Comparison of ENCODE assay signal across 9 cellular contexts in the genomic region with DNA sequence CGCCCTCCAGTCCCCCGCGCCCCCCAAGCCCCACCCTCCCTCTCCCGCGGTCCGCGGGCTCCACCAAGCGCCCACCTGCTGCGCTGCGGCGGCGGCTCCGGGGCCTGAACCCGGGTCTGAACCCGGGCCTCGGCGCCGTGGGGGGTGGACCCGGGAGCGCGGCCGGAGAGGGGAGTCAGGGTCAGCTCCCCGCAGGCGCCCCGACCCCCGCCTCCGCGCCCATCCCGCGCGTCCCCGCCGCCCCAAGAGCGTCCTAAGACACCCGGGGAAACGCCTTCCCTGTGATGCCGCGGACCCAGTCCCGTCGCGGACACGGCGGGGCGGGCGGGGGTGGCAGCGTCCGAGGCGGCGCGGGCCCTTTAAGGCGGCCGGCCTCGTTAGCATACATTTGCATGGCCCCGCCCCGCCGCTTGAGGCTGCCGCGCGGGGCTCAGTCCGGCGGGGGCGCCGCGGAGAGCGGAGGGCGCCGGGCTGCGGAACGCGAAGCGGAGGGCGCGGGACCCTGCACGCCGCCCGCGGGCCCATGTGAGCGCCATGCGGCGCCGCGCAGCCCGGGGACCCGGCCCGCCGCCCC. TPM values are rescaled to one million over a fixed set of nuclear protein-coding genes. Genes with fewer than 3 reads are reported as not detected.
DNase-seq lines count a peak whose midpoint lies in the region; ATAC-seq, FAIRE-seq and TF ChIP-seq lines count a peak whose summit lies in the region.
"Had no signal": no experiment of that assay in that cellular context is flagged by ENCODE, and none has a peak within 500 bp of the region (broad histone marks: within the 10 kb centered on the region; RNA-seq: fewer than 3 reads in every experiment).

A gene (plus strand): TSS at position 433 of the 574 bp plus-strand sequence. CDS start 102 bp downstream, at position 535.

- TF ChIP-seq CTCF in A549 (IDR thresholded peaks at IDR 0.05), result peak; percentile 25; the same call in 2 of the 3 replicates
- peak in 34 of 56 donors; percentile 12 to 58 (median 33) for TF ChIP-seq CTCF in dorsolateral prefrontal cortex (IDR thresholded peaks at IDR 0.05 in 54 of 56, conservative IDR thresholded peaks at IDR 0.05 in 2 of 56; ENCODE audit: low read depth in 1 of 56, partially characterized antibody in 56 of 56)
- TF ChIP-seq CTCF in thoracic aorta (IDR thresholded peaks at IDR 0.05), result no peak

- POLR2A ChIA-PET in A549 (lab: Yijun Ruan, JAX), result no interaction called here

- no CpG with 5 or more reads among the region's 86 CpGs for WGBS in A549 (ENCODE audit: missing lambda C conversion rate)

- H3K27ac ChIP-seq in A549 (peak within 1 kb of the TSS; percentile 89 to 91), dorsolateral prefrontal cortex (peak within 1 kb of the TSS in 49 of 59 donors; percentile 16 to 94 (median 85)), thoracic aorta (no peak within 1 kb of the TSS)
- H3K27ac ChIP-seq: KMS-11 had no signal

- peak within 1 kb of the TSS; percentile 95 for H3K4me2 ChIP-seq in A549
- H3K4me2 ChIP-seq: KMS-11 had no signal

- CTCF ChIA-PET in A549 (lab: Yijun Ruan, JAX), result interaction anchor here (1.2 to 4.6 kb wide), 5 partner anchors 24 to 911 kb away, joined by 3 to 61 read pairs (median 6); no protein-coding TSS in a partner anchor

- peak; percentile 83 for TF ChIP-seq POLR2A in A549 (IDR thresholded peaks at IDR 0.05; ENCODE audit: low read length)
- TF ChIP-seq POLR2A in GM10847 (IDR thresholded peaks at IDR 0.05; ENCODE audit: extremely low read depth, insufficient read length), result peak; percentile 19

- peak; percentile 12 to 28; a peak in 5 of 6 replicates for ATAC-seq in A549
- ATAC-seq in HG03135 (IDR thresholded peaks at IDR 0.05; ENCODE audit: unreplicated experiment), result peak; percentile 51
- peak; percentile 40 for ATAC-seq in SK-N-SH treated with all-trans-retinoic acid at 6 μM for 48 hours
- ATAC-seq in thoracic aorta (ENCODE audit: insufficient number of reproducible peaks, low FRiP score, low read depth), result no peak

- peak; percentile 24 to 67; a peak in 4 of 5 replicates for TF ChIP-seq RAD21 in A549 (conservative IDR thresholded peaks at IDR 0.05 in 1 of 2, IDR thresholded peaks at IDR 0.05 in 1 of 2)

- DNase-seq in A549 (ENCODE audit: low read depth in 1 of 2, low spot score in 1 of 2) (peak; percentile 56 to 75), dorsolateral prefrontal cortex (peak in 7 of 10 donors; percentile 45 to 78 (median 65)), lung microvascular endothelial cell (ENCODE audit: low read depth in 2 of 2) (peak; percentile 75), thoracic aorta (ENCODE audit: low spot score) (no peak), urothelium cell line (ENCODE audit: low spot score) (no peak)

- H3K4me3 ChIP-seq in A549 (peak within 1 kb of the TSS; percentile 91), dorsolateral prefrontal cortex (peak within 1 kb of the TSS; percentile 39 to 84 (median 68)), thoracic aorta (peak within 1 kb of the TSS; percentile 73)

- FAIRE-seq in A549 (lab: Jason Lieb, UNC) (no peak), urothelium cell line (lab: Jason Lieb, UNC) (no peak)

- intact Hi-C loops in dorsolateral prefrontal cortex (cut with DNase I), result loop anchor here in 1 of 2 donors (5.0 kb wide), 1 partner anchor 911 kb away; no protein-coding TSS in a partner anchor

- H3K27me3 ChIP-seq in dorsolateral prefrontal cortex, result peaks cover 0 to 19% (median 0%) of the 10 kb centered on the region in 45 donors
- H3K27me3 ChIP-seq in thoracic aorta (replicated peaks; ENCODE audit: insufficient read depth), result peaks cover 6% of the 10 kb centered on the region

- H3K36me3 ChIP-seq in thoracic aorta, result no peaks in the 10 kb centered on the region

- TF ChIP-seq EP300 in A549 (IDR thresholded peaks at IDR 0.05), result no peak

- H3K4me1 ChIP-seq in A549, result peaks cover 17% of the 10 kb centered on the region
- peaks cover 12 to 37% of the 10 kb centered on the region in 2 donors for H3K4me1 ChIP-seq in thoracic aorta (ENCODE audit: control insufficient read depth in 1 of 2, low read depth in 2 of 2)

- H3K9me3 ChIP-seq in A549, result no peaks in the 10 kb centered on the region
- no peaks in the 10 kb centered on the region for H3K9me3 ChIP-seq in thoracic aorta

TF ChIP-seq in A549, 52 proteins besides CTCF, POLR2A, EP300 and RAD21:
- no peak for TF ChIP-seq HOXA7 (CRISPR knock-in tag; IDR thresholded peaks at IDR 0.05)
- TF ChIP-seq, protein P1, sequence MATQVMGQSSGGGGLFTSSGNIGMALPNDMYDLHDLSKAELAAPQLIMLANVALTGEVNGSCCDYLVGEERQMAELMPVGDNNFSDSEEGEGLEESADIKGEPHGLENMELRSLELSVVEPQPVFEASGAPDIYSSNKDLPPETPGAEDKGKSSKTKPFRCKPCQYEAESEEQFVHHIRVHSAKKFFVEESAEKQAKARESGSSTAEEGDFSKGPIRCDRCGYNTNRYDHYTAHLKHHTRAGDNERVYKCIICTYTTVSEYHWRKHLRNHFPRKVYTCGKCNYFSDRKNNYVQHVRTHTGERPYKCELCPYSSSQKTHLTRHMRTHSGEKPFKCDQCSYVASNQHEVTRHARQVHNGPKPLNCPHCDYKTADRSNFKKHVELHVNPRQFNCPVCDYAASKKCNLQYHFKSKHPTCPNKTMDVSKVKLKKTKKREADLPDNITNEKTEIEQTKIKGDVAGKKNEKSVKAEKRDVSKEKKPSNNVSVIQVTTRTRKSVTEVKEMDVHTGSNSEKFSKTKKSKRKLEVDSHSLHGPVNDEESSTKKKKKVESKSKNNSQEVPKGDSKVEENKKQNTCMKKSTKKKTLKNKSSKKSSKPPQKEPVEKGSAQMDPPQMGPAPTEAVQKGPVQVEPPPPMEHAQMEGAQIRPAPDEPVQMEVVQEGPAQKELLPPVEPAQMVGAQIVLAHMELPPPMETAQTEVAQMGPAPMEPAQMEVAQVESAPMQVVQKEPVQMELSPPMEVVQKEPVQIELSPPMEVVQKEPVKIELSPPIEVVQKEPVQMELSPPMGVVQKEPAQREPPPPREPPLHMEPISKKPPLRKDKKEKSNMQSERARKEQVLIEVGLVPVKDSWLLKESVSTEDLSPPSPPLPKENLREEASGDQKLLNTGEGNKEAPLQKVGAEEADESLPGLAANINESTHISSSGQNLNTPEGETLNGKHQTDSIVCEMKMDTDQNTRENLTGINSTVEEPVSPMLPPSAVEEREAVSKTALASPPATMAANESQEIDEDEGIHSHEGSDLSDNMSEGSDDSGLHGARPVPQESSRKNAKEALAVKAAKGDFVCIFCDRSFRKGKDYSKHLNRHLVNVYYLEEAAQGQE (IDR thresholded peaks at IDR 0.05), result no peak
- no peak for TF ChIP-seq ZNF302 (CRISPR knock-in tag; IDR thresholded peaks at IDR 0.05)
- TF ChIP-seq SMC3 (IDR thresholded peaks at IDR 0.05), result peak; percentile 40; the same call in 2 of the 3 replicates
- TF ChIP-seq TFCP2L1 (CRISPR knock-in tag; IDR thresholded peaks at IDR 0.05), result no peak
- no peak for TF ChIP-seq RCOR1 (IDR thresholded peaks at IDR 0.05; ENCODE audit: low read depth, low read length)
- no peak for TF ChIP-seq FOXS1 (CRISPR knock-in tag; IDR thresholded peaks at IDR 0.05)
- no peak for TF ChIP-seq NR3C1 (IDR thresholded peaks at IDR 0.05)
- TF ChIP-seq ESRRA (IDR thresholded peaks at IDR 0.05; ENCODE audit: borderline replicate concordance, low read length), result no peak
- TF ChIP-seq JUN (IDR thresholded peaks at IDR 0.05), result peak in 1 of 2 experiments; percentile 36; a peak in 1 of 5 replicates

TF ChIP-seq in SK-N-SH treated with all-trans-retinoic acid at 6 μM for 48 hours, 23 proteins besides CTCF, POLR2A, EP300 and RAD21:
- TF ChIP-seq TOX (CRISPR knock-in tag; IDR thresholded peaks at IDR 0.05; ENCODE audit: borderline replicate concordance) (no peak), RARB (CRISPR knock-in tag; IDR thresholded peaks at IDR 0.05) (no peak), GLIS3 (CRISPR knock-in tag; IDR thresholded peaks at IDR 0.05) (no peak), OSR1 (CRISPR knock-in tag; IDR thresholded peaks at IDR 0.05) (no peak)
- TF ChIP-seq, protein P2, sequence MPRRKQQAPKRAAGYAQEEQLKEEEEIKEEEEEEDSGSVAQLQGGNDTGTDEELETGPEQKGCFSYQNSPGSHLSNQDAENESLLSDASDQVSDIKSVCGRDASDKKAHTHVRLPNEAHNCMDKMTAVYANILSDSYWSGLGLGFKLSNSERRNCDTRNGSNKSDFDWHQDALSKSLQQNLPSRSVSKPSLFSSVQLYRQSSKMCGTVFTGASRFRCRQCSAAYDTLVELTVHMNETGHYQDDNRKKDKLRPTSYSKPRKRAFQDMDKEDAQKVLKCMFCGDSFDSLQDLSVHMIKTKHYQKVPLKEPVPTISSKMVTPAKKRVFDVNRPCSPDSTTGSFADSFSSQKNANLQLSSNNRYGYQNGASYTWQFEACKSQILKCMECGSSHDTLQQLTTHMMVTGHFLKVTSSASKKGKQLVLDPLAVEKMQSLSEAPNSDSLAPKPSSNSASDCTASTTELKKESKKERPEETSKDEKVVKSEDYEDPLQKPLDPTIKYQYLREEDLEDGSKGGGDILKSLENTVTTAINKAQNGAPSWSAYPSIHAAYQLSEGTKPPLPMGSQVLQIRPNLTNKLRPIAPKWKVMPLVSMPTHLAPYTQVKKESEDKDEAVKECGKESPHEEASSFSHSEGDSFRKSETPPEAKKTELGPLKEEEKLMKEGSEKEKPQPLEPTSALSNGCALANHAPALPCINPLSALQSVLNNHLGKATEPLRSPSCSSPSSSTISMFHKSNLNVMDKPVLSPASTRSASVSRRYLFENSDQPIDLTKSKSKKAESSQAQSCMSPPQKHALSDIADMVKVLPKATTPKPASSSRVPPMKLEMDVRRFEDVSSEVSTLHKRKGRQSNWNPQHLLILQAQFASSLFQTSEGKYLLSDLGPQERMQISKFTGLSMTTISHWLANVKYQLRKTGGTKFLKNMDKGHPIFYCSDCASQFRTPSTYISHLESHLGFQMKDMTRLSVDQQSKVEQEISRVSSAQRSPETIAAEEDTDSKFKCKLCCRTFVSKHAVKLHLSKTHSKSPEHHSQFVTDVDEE (CRISPR knock-in tag; IDR thresholded peaks at IDR 0.05), result no peak

RNA-seq across cellular contexts. Expression of the gene that starts here (rescaled TPM):
- polyA plus RNA-seq in A549 (2011; rRNA removed) (6.2 and 9.1 TPM in 2 replicates), A549 (2017; fragmentation: RNase III; extraction: RNeasy Plus Mini Kit Qiagen cat#74134 plus additional on column Dnase treatment) (7.2 to 8.7 TPM (median 7.9 TPM) in 3 replicates)
- 19.6 and 30.3 TPM in 2 replicates for polyA plus RNA-seq in A549 (2012; cell fraction: cytosol; rRNA removed)
- 44.1 and 63.4 TPM in 2 replicates for polyA plus RNA-seq in A549 (2012; cell fraction: nucleus; rRNA removed)
- polyA minus RNA-seq in A549 (2011; rRNA and poly(A)+ RNA removed), result 3.6 and 3.7 TPM in 2 replicates
- total RNA-seq in dorsolateral prefrontal cortex (100 to 1,000 TPM in 2 of 120 experiments, 10 to 100 TPM in 118; 25.5 to 119 (median 63.2) TPM), lung microvascular endothelial cell (5.0 and 9.9 TPM in 2 replicates), thoracic aorta (10 to 100 TPM in 1 of 2 donors, 1 to 10 TPM in 1; 4.6 to 12.1 TPM)

Comparison
In these comparisons a context has a peak if more than half of its experiments do, and no peak if none do; other contexts are left out.
1. DNase-seq: peak in A549 (2 of 2), dorsolateral prefrontal cortex (7 of 10) and lung microvascular endothelial cell (2 of 2); none in thoracic aorta (single experiment) and urothelium cell line (single experiment).
2. H3K27ac ChIP-seq: peak in A549 (2 of 2) and dorsolateral prefrontal cortex (49 of 59); none in thoracic aorta (0 of 2).
3. Peak in every context shown above with its lines, with median percentiles within 50 percentile points of each other: H3K4me3 ChIP-seq.